In genomic region chr9:4548796-4549725, GRCh38 we compare ENCODE assay signal across 9 cellular contexts. TPM values are rescaled to one million over a fixed set of nuclear protein-coding genes. Genes with fewer than 3 reads are reported as not detected.
DNase-seq lines count a peak whose midpoint lies in the region; TF ChIP-seq lines count a peak whose summit lies in the region.
"Had no signal": no experiment of that assay in that cellular context is flagged by ENCODE, and none has a peak within 500 bp of the region (broad histone marks: within the 10 kb centered on the region; RNA-seq: fewer than 3 reads in every experiment).

No MANE protein-coding gene starts in this region.

- intact Hi-C loops in sigmoid colon (cut with DNase I): no loop called here

- H3K9me3 ChIP-seq in sigmoid colon: no peaks in the 10 kb centered on the region

- TF ChIP-seq CTCF in GM12872 (IDR thresholded peaks at IDR 0.05; ENCODE audit: insufficient read depth, low read depth, low read length): peak; percentile 74
- peak; percentile 60 for TF ChIP-seq CTCF in NB4 (IDR thresholded peaks at IDR 0.05; ENCODE audit: low read depth, low read length)
- peak; percentile 23 for TF ChIP-seq CTCF in fibroblast of villous mesenchyme (IDR thresholded peaks at IDR 0.05; ENCODE audit: insufficient read depth, low read depth, low read length)
- no peak for TF ChIP-seq CTCF in sigmoid colon (IDR thresholded peaks at IDR 0.05)

- POLR2A ChIA-PET in activated CD4-positive, alpha-beta T cell treated with anti-CD3 and anti-CD28 coated beads, Interleukin-2, amount 10 ng/mL, durations not matched to agents 7 days and 5 days (lab: Charles Lee): interaction anchor here (0.6 kb wide), 1 partner anchor 50 kb away, joined by 3 read pairs; no protein-coding TSS in a partner anchor

- no peaks in the 10 kb centered on the region for H3K27me3 ChIP-seq in sigmoid colon

- DNase-seq in NB4 (ENCODE audit: low read depth) (peak; percentile 41), fibroblast of villous mesenchyme (ENCODE audit: low read depth) (no peak), sigmoid colon (no peak), mesenteric fat pad (ENCODE audit: low spot score) (no peak)
- DNase-seq in effector CD8-positive, alpha-beta T cell (lab: John Stamatoyannopoulos, UW): no peak
- DNase-seq in activated CD4-positive, alpha-beta T cell treated with anti-CD3 and anti-CD28 coated beads, Interleukin-2, amount 10 ng/mL, durations not matched to agents 7 days and 5 days: no peak
- DNase-seq: NCI-H510A; stimulated activated naive CD4-positive, alpha-beta T cell had no signal

- CTCF ChIA-PET in activated CD4-positive, alpha-beta T cell treated with anti-CD3 and anti-CD28 coated beads, Interleukin-2, amount 10 ng/mL, durations not matched to agents 7 days and 5 days (lab: Charles Lee): interaction anchor here (0.6 to 1.2 kb wide), 2 partner anchors 24 to 322 kb away, joined by 3 to 5 read pairs; no protein-coding TSS in a partner anchor

- no peaks in the 10 kb centered on the region for H3K27me3 Mint-ChIP-seq in activated CD4-positive, alpha-beta T cell treated with anti-CD3 and anti-CD28 coated beads, Interleukin-2, amount 10 ng/mL, durations not matched to agents 7 days and 5 days

- TF ChIP-seq EP300 in sigmoid colon (IDR thresholded peaks at IDR 0.05): no peak

- H3K4me3 ChIP-seq in NB4 (ENCODE audit: low read depth, low read length) (no peak overlapping the region), fibroblast of villous mesenchyme (ENCODE audit: low read depth, low read length) (no peak overlapping the region), sigmoid colon (no peak overlapping the region)

- TF ChIP-seq POLR2A in NB4 (IDR thresholded peaks at IDR 0.05; ENCODE audit: extremely low read depth, insufficient read length): no peak
- TF ChIP-seq POLR2A in sigmoid colon (IDR thresholded peaks at IDR 0.05): no peak

- H3K36me3 Mint-ChIP-seq in activated CD4-positive, alpha-beta T cell treated with anti-CD3 and anti-CD28 coated beads, Interleukin-2, amount 10 ng/mL, durations not matched to agents 7 days and 5 days (ENCODE audit: low read depth): no peaks in the 10 kb centered on the region

- peaks cover 0 to 58% (median 45%) of the 10 kb centered on the region in 4 donors for H3K4me1 ChIP-seq in sigmoid colon

- no peaks in the 10 kb centered on the region for H3K9me3 Mint-ChIP-seq in activated CD4-positive, alpha-beta T cell treated with anti-CD3 and anti-CD28 coated beads, Interleukin-2, amount 10 ng/mL, durations not matched to agents 7 days and 5 days

- no peak overlapping the region for H3K4me3 Mint-ChIP-seq in activated CD4-positive, alpha-beta T cell treated with anti-CD3 and anti-CD28 coated beads, Interleukin-2, amount 10 ng/mL, durations not matched to agents 7 days and 5 days

- H3K36me3 ChIP-seq in sigmoid colon: no peaks in the 10 kb centered on the region

- H3K4me1 Mint-ChIP-seq in activated CD4-positive, alpha-beta T cell treated with anti-CD3 and anti-CD28 coated beads, Interleukin-2, amount 10 ng/mL, durations not matched to agents 7 days and 5 days: peaks cover 20% of the 10 kb centered on the region

- 81 to 87% methylated on average over 11 of the region's 11 CpGs for WGBS in sigmoid colon, 2 donors

- no peak overlapping the region for H3K27ac Mint-ChIP-seq in activated CD4-positive, alpha-beta T cell treated with anti-CD3 and anti-CD28 coated beads, Interleukin-2, amount 10 ng/mL, durations not matched to agents 7 days and 5 days

- peak overlapping the region in 3 of 4 donors; percentile 64 to 73 (median 67) for H3K27ac ChIP-seq in sigmoid colon

RNA-seq across cellular contexts. Expression of gene SLC1A1, which starts 58.8 kb away (rescaled TPM):
- 17.7 and 34.1 TPM in 2 replicates for total RNA-seq in fibroblast of villous mesenchyme
- total RNA-seq in sigmoid colon: 1 to 10 TPM; 3.3 to 7.5 (median 5.3) TPM
- polyA plus RNA-seq in sigmoid colon: 1 to 10 TPM; 4.4 to 5.4 (median 5.2) TPM
- total RNA-seq in mesenteric fat pad: 8.2 TPM
- under 1 TPM in 1 of 2 experiments, not detected in 1; 0.10 TPM for total RNA-seq in activated CD4-positive, alpha-beta T cell treated with anti-CD3 and anti-CD28 coated beads, Interleukin-2, amount 10 ng/mL, durations not matched to agents 7 days and 5 days

Comparison
In these comparisons a context has a peak if more than half of its experiments do, and no peak if none do; other contexts are left out.
1. CTCF ChIP-seq: peak in GM12872 (single experiment), NB4 (single experiment) and fibroblast of villous mesenchyme (single experiment); none in sigmoid colon (0 of 4).